In genomic region chr1:225156254-225156653, GRCh38 we compare ENCODE assay signal across 23 cellular contexts.
DNase-seq lines count a peak whose midpoint lies in the region; ATAC-seq, FAIRE-seq and TF ChIP-seq lines count a peak whose summit lies in the region.
"Had no signal": no experiment of that assay in that cellular context is flagged by ENCODE, and none has a peak within 500 bp of the region (broad histone marks: within the 10 kb centered on the region; RNA-seq: fewer than 3 reads in every experiment).

No MANE protein-coding gene starts in this region.

- H3K27me3 ChIP-seq in HAP-1 (ENCODE audit: low read depth): no peaks in the 10 kb centered on the region
- H3K27me3 ChIP-seq: BE2C, testis had no signal

- DNase-seq in AML-193 (lab: John Stamatoyannopoulos, UW) (peak; percentile 2 to 6), GM18507 (ENCODE audit: extremely low spot score, insufficient read length, low read depth) (no peak), UCSD-AML1 (lab: John Stamatoyannopoulos, UW; ENCODE audit: unreplicated experiment) (peak; percentile 62), fibroblast of mammary gland (ENCODE audit: low read depth) (peak; percentile 30), NCI-H1092 (lab: John Stamatoyannopoulos, UW) (no peak), HAP-1 (ENCODE audit: low spot score in 2 of 2) (no peak), substantia nigra (lab: John Stamatoyannopoulos, UW) (no peak)
- DNase-seq: activated naive CD4-positive, alpha-beta T cell; BE2C; DMS 273 treated with DMSO at 0.1 percent for 48 hours; effector memory CD8-positive, alpha-beta T cell; IMR-90; left colon; mucosa of descending colon; NCI-H1436 treated with DMSO at 0.1 percent for 48 hours; NCI-H226; NK-92 treated with Interleukin-12 subunit alpha and Interleukin-12 subunit beta, amount 100 ng/mL, for 24 hours; occipital lobe; stimulated activated CD4-positive, alpha-beta T cell treated with anti-CD3 and anti-CD28 coated beads, Interleukin-2, amount 100 ng/mL, for 24 hours; testis had no signal

- peak; percentile 38 for FAIRE-seq in GM18507 (lab: Jason Lieb, UNC)
- FAIRE-seq: bronchial epithelial cell had no signal

- H3K9me3 ChIP-seq in HAP-1: no peaks in the 10 kb centered on the region
- H3K9me3 ChIP-seq: BE2C, mucosa of descending colon, testis had no signal

- no peaks in the 10 kb centered on the region for H3K4me1 ChIP-seq in HAP-1
- H3K4me1 ChIP-seq: BE2C, testis had no signal

- TF ChIP-seq CTCF in fibroblast of mammary gland (conservative IDR thresholded peaks at IDR 0.05; ENCODE audit: control insufficient read depth, insufficient read depth, low read depth, low read length): no peak

- H3K4me3 ChIP-seq in fibroblast of mammary gland (ENCODE audit: control insufficient read depth, low read depth, low read length): no peak overlapping the region
- no peak overlapping the region for H3K4me3 ChIP-seq in HAP-1
- H3K4me3 ChIP-seq: mucosa of descending colon, testis had no signal

- H3K36me3 ChIP-seq in HAP-1 (replicated peaks): no peaks in the 10 kb centered on the region
- H3K36me3 ChIP-seq: BE2C had no signal

- no peak overlapping the region for H3K27ac ChIP-seq in substantia nigra (ENCODE audit: low read depth, low read length, poor library complexity, severe bottlenecking)
- H3K27ac ChIP-seq: testis had no signal

- in situ Hi-C loops in HAP-1 (cut with MboI; ENCODE audit: low sequenced_read_pairs): no loop called here

- no peak for ATAC-seq in GM19035 (IDR thresholded peaks at IDR 0.05; ENCODE audit: unreplicated experiment)
- ATAC-seq: effector memory CD8-positive, alpha-beta T cell; left colon; mucosa of descending colon; sciatic nerve had no signal

Comparison
In these comparisons a context has a peak if more than half of its experiments do, and no peak if none do; other contexts are left out.
1. DNase-seq: peak in AML-193 (2 of 2), UCSD-AML1 (single experiment) and fibroblast of mammary gland (single experiment); none in GM18507 (single experiment), NCI-H1092 (single experiment), HAP-1 (0 of 2) and substantia nigra (0 of 49).